ENCODE assay signal across 1 cellular context in the genomic region with DNA sequence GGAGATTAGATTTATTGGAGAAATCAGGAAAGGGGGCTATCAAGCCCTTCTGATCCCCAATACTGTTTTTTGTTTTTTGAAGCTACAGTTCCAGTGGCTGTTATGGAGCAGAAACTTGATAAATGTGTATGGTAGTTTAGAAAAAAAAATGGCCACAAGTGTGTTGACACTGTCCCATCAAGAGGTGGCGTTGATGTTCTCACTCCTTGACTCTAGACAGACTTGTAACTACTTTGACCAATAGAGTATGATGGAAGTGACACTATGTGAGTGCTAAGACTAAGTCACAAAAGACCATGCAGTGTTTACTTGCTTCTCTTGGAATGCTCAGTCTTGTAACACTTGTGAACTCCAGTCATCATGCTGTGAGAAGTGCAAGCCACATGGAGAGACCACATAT.
TF ChIP-seq lines count a peak whose summit lies in the region.

No MANE protein-coding gene starts in this region.

TF ChIP-seq in WTC11, 78 proteins besides CTCF, POLR2A, EP300 and RAD21 (continued from another document):
- TF ChIP-seq, protein P1, sequence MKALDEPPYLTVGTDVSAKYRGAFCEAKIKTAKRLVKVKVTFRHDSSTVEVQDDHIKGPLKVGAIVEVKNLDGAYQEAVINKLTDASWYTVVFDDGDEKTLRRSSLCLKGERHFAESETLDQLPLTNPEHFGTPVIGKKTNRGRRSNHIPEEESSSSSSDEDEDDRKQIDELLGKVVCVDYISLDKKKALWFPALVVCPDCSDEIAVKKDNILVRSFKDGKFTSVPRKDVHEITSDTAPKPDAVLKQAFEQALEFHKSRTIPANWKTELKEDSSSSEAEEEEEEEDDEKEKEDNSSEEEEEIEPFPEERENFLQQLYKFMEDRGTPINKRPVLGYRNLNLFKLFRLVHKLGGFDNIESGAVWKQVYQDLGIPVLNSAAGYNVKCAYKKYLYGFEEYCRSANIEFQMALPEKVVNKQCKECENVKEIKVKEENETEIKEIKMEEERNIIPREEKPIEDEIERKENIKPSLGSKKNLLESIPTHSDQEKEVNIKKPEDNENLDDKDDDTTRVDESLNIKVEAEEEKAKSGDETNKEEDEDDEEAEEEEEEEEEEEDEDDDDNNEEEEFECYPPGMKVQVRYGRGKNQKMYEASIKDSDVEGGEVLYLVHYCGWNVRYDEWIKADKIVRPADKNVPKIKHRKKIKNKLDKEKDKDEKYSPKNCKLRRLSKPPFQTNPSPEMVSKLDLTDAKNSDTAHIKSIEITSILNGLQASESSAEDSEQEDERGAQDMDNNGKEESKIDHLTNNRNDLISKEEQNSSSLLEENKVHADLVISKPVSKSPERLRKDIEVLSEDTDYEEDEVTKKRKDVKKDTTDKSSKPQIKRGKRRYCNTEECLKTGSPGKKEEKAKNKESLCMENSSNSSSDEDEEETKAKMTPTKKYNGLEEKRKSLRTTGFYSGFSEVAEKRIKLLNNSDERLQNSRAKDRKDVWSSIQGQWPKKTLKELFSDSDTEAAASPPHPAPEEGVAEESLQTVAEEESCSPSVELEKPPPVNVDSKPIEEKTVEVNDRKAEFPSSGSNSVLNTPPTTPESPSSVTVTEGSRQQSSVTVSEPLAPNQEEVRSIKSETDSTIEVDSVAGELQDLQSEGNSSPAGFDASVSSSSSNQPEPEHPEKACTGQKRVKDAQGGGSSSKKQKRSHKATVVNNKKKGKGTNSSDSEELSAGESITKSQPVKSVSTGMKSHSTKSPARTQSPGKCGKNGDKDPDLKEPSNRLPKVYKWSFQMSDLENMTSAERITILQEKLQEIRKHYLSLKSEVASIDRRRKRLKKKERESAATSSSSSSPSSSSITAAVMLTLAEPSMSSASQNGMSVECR (CRISPR knock-in tag; IDR thresholded peaks at IDR 0.05; ENCODE audit: borderline replicate concordance) = no peak
- TF ChIP-seq HMGA2 (CRISPR knock-in tag; IDR thresholded peaks at IDR 0.05) (no peak), JAZF1 (CRISPR knock-in tag; IDR thresholded peaks at IDR 0.05) (no peak), SMAD3 (CRISPR knock-in tag; IDR thresholded peaks at IDR 0.05; ENCODE audit: borderline replicate concordance) (no peak), ZNF219 (CRISPR knock-in tag; IDR thresholded peaks at IDR 0.05; ENCODE audit: borderline replicate concordance) (no peak), TP53 (CRISPR knock-in tag; IDR thresholded peaks at IDR 0.05) (no peak), GRHL2 (CRISPR knock-in tag; IDR thresholded peaks at IDR 0.05; ENCODE audit: insufficient replicate concordance, severe bottlenecking) (no peak), GABPB1 (CRISPR knock-in tag; IDR thresholded peaks at IDR 0.05) (no peak)
- TF ChIP-seq, protein P2, sequence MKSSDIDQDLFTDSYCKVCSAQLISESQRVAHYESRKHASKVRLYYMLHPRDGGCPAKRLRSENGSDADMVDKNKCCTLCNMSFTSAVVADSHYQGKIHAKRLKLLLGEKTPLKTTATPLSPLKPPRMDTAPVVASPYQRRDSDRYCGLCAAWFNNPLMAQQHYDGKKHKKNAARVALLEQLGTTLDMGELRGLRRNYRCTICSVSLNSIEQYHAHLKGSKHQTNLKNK (CRISPR knock-in tag; IDR thresholded peaks at IDR 0.05) = no peak
- TF ChIP-seq, protein P3, sequence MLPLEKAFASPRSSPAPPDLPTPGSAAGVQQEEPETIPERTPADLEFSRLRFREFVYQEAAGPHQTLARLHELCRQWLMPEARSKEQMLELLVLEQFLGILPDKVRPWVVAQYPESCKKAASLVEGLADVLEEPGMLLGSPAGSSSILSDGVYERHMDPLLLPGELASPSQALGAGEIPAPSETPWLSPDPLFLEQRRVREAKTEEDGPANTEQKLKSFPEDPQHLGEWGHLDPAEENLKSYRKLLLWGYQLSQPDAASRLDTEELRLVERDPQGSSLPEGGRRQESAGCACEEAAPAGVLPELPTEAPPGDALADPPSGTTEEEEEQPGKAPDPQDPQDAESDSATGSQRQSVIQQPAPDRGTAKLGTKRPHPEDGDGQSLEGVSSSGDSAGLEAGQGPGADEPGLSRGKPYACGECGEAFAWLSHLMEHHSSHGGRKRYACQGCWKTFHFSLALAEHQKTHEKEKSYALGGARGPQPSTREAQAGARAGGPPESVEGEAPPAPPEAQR (CRISPR knock-in tag; IDR thresholded peaks at IDR 0.05) = no peak
- TF ChIP-seq, protein P4, sequence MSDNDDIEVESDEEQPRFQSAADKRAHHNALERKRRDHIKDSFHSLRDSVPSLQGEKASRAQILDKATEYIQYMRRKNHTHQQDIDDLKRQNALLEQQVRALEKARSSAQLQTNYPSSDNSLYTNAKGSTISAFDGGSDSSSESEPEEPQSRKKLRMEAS (CRISPR knock-in tag; IDR thresholded peaks at IDR 0.05) = no peak
- TF ChIP-seq, protein P5, sequence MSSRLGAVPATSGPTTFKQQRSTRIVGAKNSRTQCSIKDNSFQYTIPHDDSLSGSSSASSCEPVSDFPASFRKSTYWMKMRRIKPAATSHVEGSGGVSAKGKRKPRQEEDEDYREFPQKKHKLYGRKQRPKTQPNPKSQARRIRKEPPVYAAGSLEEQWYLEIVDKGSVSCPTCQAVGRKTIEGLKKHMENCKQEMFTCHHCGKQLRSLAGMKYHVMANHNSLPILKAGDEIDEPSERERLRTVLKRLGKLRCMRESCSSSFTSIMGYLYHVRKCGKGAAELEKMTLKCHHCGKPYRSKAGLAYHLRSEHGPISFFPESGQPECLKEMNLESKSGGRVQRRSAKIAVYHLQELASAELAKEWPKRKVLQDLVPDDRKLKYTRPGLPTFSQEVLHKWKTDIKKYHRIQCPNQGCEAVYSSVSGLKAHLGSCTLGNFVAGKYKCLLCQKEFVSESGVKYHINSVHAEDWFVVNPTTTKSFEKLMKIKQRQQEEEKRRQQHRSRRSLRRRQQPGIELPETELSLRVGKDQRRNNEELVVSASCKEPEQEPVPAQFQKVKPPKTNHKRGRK (CRISPR knock-in tag; IDR thresholded peaks at IDR 0.05; ENCODE audit: borderline replicate concordance) = no peak
- TF ChIP-seq, protein P6, sequence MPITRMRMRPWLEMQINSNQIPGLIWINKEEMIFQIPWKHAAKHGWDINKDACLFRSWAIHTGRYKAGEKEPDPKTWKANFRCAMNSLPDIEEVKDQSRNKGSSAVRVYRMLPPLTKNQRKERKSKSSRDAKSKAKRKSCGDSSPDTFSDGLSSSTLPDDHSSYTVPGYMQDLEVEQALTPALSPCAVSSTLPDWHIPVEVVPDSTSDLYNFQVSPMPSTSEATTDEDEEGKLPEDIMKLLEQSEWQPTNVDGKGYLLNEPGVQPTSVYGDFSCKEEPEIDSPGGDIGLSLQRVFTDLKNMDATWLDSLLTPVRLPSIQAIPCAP (CRISPR knock-in tag; IDR thresholded peaks at IDR 0.05) = no peak
TF ChIP-seq in WTC11: peak in this region for 0.
